Comparison of ENCODE assay signal across 22 cellular contexts in genomic region chr13:44516771-44517170, GRCh38. TPM values are rescaled to one million over a fixed set of nuclear protein-coding genes. Genes with fewer than 3 reads are reported as not detected.
DNase-seq lines count a peak whose midpoint lies in the region; ATAC-seq and TF ChIP-seq lines count a peak whose summit lies in the region.
"Had no signal": no experiment of that assay in that cellular context is flagged by ENCODE, and none has a peak within 500 bp of the region (broad histone marks: within the 10 kb centered on the region; RNA-seq: fewer than 3 reads in every experiment).

No MANE protein-coding gene starts in this region.

- no peak overlapping the region for H3K9ac ChIP-seq in BLaER1
- H3K9ac ChIP-seq in PC-3 (ENCODE audit: low read length): no peak overlapping the region

- CTCF ChIA-PET in PC-3 (lab: Charles Lee): no interaction called here
- CTCF ChIA-PET in naive thymus-derived CD4-positive, alpha-beta T cell (lab: Charles Lee): no interaction called here

- H3K4me1 ChIP-seq in BLaER1 (peaks cover 9% of the 10 kb centered on the region; the same call in 1 of the 2 replicates), PC-3 (ENCODE audit: insufficient read depth, low read length) (no peaks in the 10 kb centered on the region), ascending aorta (peaks cover 0 to 1% of the 10 kb centered on the region in 2 donors)
- H3K4me1 ChIP-seq in naive thymus-derived CD4-positive, alpha-beta T cell (ENCODE audit: control insufficient read depth in 2 of 2, insufficient read depth in 2 of 2, low read length in 2 of 2): no peaks in the 10 kb centered on the region
- H3K4me1 ChIP-seq: BE2C had no signal

- peak; percentile 5 for DNase-seq in Daoy (ENCODE audit: low read depth)
- peak; percentile 10 for DNase-seq in PC-3
- DNase-seq in kidney tubule cell (ENCODE audit: low spot score): peak; percentile 28
- DNase-seq in naive thymus-derived CD4-positive, alpha-beta T cell: no peak
- DNase-seq in activated CD4-positive, alpha-beta T cell treated with anti-CD3 and anti-CD28 coated beads, Interleukin-2, amount 50 U/mL, for 4 hours: no peak
- no peak for DNase-seq in ascending aorta (ENCODE audit: low spot score in 2 of 2)
- DNase-seq: activated CD4-positive, alpha-beta T cell treated with anti-CD3 and anti-CD28 coated beads, Interleukin-2, amount 10 ng/mL, durations not matched to agents 7 days and 5 days; activated gamma-delta T cell treated with Interleukin-2 at 50 U/mL for 16 hours; amniotic stem cell; BE2C; effector CD8-positive, alpha-beta T cell; head of caudate nucleus; mammary epithelial cell; natural killer cell; NCI-H1436 treated with DMSO at 0.1 percent for 48 hours; posterior cingulate gyrus; stimulated activated CD4-positive, alpha-beta T cell treated with anti-CD3 and anti-CD28 coated beads, Interleukin-4, amount 100 ng/mL, for 4 hours; SW 1271 had no signal

- H3K27me3 Mint-ChIP-seq in naive thymus-derived CD4-positive, alpha-beta T cell: no peaks in the 10 kb centered on the region
- H3K27me3 Mint-ChIP-seq: activated CD4-positive, alpha-beta T cell treated with anti-CD3 and anti-CD28 coated beads, Interleukin-2, amount 10 ng/mL, durations not matched to agents 7 days and 5 days; central memory CD8-positive, alpha-beta T cell had no signal

- H3F3A ChIP-seq in PC-3 (ENCODE audit: low read length, unreplicated experiment): no peaks in the 10 kb centered on the region

- H3K27ac ChIP-seq in BLaER1 (no peak overlapping the region), PC-3 (ENCODE audit: low read length) (no peak overlapping the region), ascending aorta (no peak overlapping the region)
- H3K27ac ChIP-seq in naive thymus-derived CD4-positive, alpha-beta T cell (ENCODE audit: low read depth, low read length): no peak overlapping the region
- H3K27ac ChIP-seq: RWPE1 had no signal

- H4K20me1 ChIP-seq in BLaER1 (no peaks in the 10 kb centered on the region), PC-3 (ENCODE audit: low read length) (no peaks in the 10 kb centered on the region)

- H3K27me3 ChIP-seq in BLaER1 (no peaks in the 10 kb centered on the region), PC-3 (ENCODE audit: low read length) (no peaks in the 10 kb centered on the region), ascending aorta (no peaks in the 10 kb centered on the region)
- no peaks in the 10 kb centered on the region for H3K27me3 ChIP-seq in naive thymus-derived CD4-positive, alpha-beta T cell (ENCODE audit: control insufficient read depth in 2 of 2, insufficient read depth in 2 of 2, low read length in 2 of 2)
- H3K27me3 ChIP-seq: BE2C had no signal

- peaks cover 0 to 16% (median 11%) of the 10 kb centered on the region in 7 donors for H3K4me1 Mint-ChIP-seq in naive thymus-derived CD4-positive, alpha-beta T cell

- no TSS peak for BruUV-seq in PC-3 (replicated peaks; lab: Mats Ljungman, UMichigan)

- H3K4me3 ChIP-seq in BLaER1 (no peak overlapping the region), PC-3 (ENCODE audit: low read length) (no peak overlapping the region), ascending aorta (no peak overlapping the region)
- no peak overlapping the region for H3K4me3 ChIP-seq in naive thymus-derived CD4-positive, alpha-beta T cell (ENCODE audit: low read length)
- H3K4me3 ChIP-seq: smooth muscle cell had no signal

- POLR2A ChIA-PET in PC-3 (lab: Charles Lee; ENCODE audit: unreplicated experiment): no interaction called here
- POLR2A ChIA-PET in naive thymus-derived CD4-positive, alpha-beta T cell (lab: Charles Lee): no interaction called here

- H3K9me2 ChIP-seq in PC-3 (replicated peaks; ENCODE audit: low read length): no peaks in the 10 kb centered on the region

- H3K36me3 ChIP-seq in BLaER1 (peaks cover 16% of the 10 kb centered on the region; the same call in 1 of the 2 replicates), PC-3 (ENCODE audit: low read depth, low read length) (no peaks in the 10 kb centered on the region; the same call in none of the 2 replicates), ascending aorta (no peaks in the 10 kb centered on the region)
- H3K36me3 ChIP-seq in naive thymus-derived CD4-positive, alpha-beta T cell (ENCODE audit: control insufficient read depth in 2 of 3, insufficient read depth in 3 of 3, low read length in 3 of 3): no peaks in the 10 kb centered on the region
- H3K36me3 ChIP-seq: BE2C had no signal

- H3K4me3 Mint-ChIP-seq in naive thymus-derived CD4-positive, alpha-beta T cell: no peak overlapping the region
- H3K4me3 Mint-ChIP-seq: activated CD4-positive, alpha-beta T cell treated with anti-CD3 and anti-CD28 coated beads, Interleukin-2, amount 10 ng/mL, durations not matched to agents 7 days and 5 days; central memory CD8-positive, alpha-beta T cell; natural killer cell had no signal

- 0 out of 2 replicates have a peak, but pooled peaks cover 2% of the 10 kb centered on the region for H3K79me2 ChIP-seq in PC-3 (ENCODE audit: low read length)

- no peak overlapping the region for H3K27ac Mint-ChIP-seq in naive thymus-derived CD4-positive, alpha-beta T cell
- H3K27ac Mint-ChIP-seq: activated CD4-positive, alpha-beta T cell treated with anti-CD3 and anti-CD28 coated beads, Interleukin-2, amount 10 ng/mL, durations not matched to agents 7 days and 5 days; natural killer cell had no signal

- no peak; the same call in 1 of the 2 replicates for ATAC-seq in PC-3
- ATAC-seq in naive thymus-derived CD4-positive, alpha-beta T cell: no peak
- ATAC-seq: natural killer cell had no signal

- peaks cover 0 to 4% (median 0%) of the 10 kb centered on the region in 11 donors for H3K9me3 Mint-ChIP-seq in naive thymus-derived CD4-positive, alpha-beta T cell
- H3K9me3 Mint-ChIP-seq: activated CD4-positive, alpha-beta T cell treated with anti-CD3 and anti-CD28 coated beads, Interleukin-2, amount 10 ng/mL, durations not matched to agents 7 days and 5 days; central memory CD8-positive, alpha-beta T cell; natural killer cell had no signal

- intact Hi-C loops in PC-3 (cut with micrococcal nuclease): no loop called here
- intact Hi-C loops in naive thymus-derived CD4-positive, alpha-beta T cell (cut with micrococcal nuclease): no loop called here
- intact Hi-C loops in ascending aorta (cut with DNase I): no loop called here

- no peak overlapping the region for H2AFZ ChIP-seq in PC-3 (ENCODE audit: low read length)

- TF ChIP-seq CTCF in PC-3 (conservative IDR thresholded peaks at IDR 0.05; ENCODE audit: low read depth, low read length): no peak
- TF ChIP-seq CTCF in ascending aorta (IDR thresholded peaks at IDR 0.05): no peak

- H3K9me3 ChIP-seq in BLaER1 (no peaks in the 10 kb centered on the region), PC-3 (ENCODE audit: low read length) (no peaks in the 10 kb centered on the region), ascending aorta (no peaks in the 10 kb centered on the region)
- H3K9me3 ChIP-seq in naive thymus-derived CD4-positive, alpha-beta T cell (ENCODE audit: control insufficient read depth in 2 of 3, low read length in 3 of 3): no peaks in the 10 kb centered on the region
- H3K9me3 ChIP-seq: BE2C had no signal

- 0 out of 2 replicates have a peak overlapping the region, but pooled peaks have one; percentile 3 for H3K4me2 ChIP-seq in BLaER1
- H3K4me2 ChIP-seq in PC-3 (ENCODE audit: low read length): no peak overlapping the region
- H3K4me2 ChIP-seq: smooth muscle cell had no signal

- peaks cover 0 to 25% (median 12%) of the 10 kb centered on the region in 5 donors for H3K36me3 Mint-ChIP-seq in naive thymus-derived CD4-positive, alpha-beta T cell
- H3K36me3 Mint-ChIP-seq: natural killer cell had no signal

RNA-seq across cellular contexts. Expression of gene TSC22D1, which starts 59.4 kb away (rescaled TPM):
- 47.3 and 73.0 TPM in 2 replicates for total RNA-seq in Daoy (2014; rRNA removed; shearing (Covaris generic))
- total RNA-seq in PC-3 (2014; rRNA removed) (163 and 194 TPM in 2 replicates), ascending aorta (97.7 TPM)
- total RNA-seq in naive thymus-derived CD4-positive, alpha-beta T cell: 10 to 100 TPM; 13.7 to 38.7 (median 35.6) TPM
- polyA plus RNA-seq in naive thymus-derived CD4-positive, alpha-beta T cell: 1 to 10 TPM; 5.7 to 6.8 TPM

Comparison
In these comparisons a context has a peak if more than half of its experiments do, and no peak if none do; other contexts are left out.
1. DNase-seq: peak in Daoy (single experiment), PC-3 (single experiment) and kidney tubule cell (single experiment); none in naive thymus-derived CD4-positive, alpha-beta T cell (0 of 9), activated CD4-positive, alpha-beta T cell treated with anti-CD3 and anti-CD28 coated beads, Interleukin-2, amount 50 U/mL, for 4 hours (0 of 2) and ascending aorta (0 of 2).